Comparison of ENCODE assay signal across 8 cellular contexts in the genomic region with DNA sequence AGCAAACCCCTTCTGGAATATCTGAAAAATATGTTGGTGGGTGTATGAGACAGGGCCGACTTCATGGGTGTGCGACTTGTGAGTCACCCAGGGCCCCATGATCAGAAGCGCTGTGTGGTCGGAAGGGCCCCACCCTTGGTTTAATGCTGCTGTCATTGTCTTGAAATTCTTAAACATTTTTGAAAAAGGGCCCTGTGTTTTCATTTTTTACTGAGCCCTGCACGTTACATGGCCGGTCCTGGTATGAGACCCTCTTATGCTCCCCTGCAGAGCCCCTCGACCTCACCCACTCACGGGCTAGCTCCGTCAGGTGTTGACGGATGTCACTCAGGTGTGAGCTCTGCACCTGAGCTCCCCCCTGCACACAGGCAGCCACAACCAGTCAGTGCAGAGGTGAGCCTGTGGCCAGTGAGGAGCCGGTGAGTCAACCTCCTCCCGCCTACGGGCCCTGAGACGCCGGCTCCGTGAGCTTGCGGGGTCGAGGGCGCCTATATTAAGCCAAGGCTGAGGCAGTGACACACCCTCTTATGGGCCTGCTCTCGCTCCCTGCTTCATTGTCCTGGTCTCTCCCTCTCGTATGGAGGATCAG. TPM values are rescaled to one million over a fixed set of nuclear protein-coding genes. Genes with fewer than 3 reads are reported as not detected.
DNase-seq lines count a peak whose midpoint lies in the region; ATAC-seq and TF ChIP-seq lines count a peak whose summit lies in the region.

No MANE protein-coding gene starts in this region.

- H3K27me3 ChIP-seq in Caco-2 (replicated peaks; ENCODE audit: control insufficient read depth, insufficient read depth, low read length), result no peaks in the 10 kb centered on the region

- no peak for TF ChIP-seq CTCF in Caco-2 (IDR thresholded peaks at IDR 0.05; ENCODE audit: insufficient read depth in 1 of 2, low read depth in 1 of 2, low read length in 1 of 2, severe bottlenecking in 1 of 2, unreplicated experiment in 1 of 2)
- no peak for TF ChIP-seq CTCF in astrocyte of the spinal cord (IDR thresholded peaks at IDR 0.05; ENCODE audit: low read depth, low read length)
- no peak for TF ChIP-seq CTCF in osteocyte (IDR thresholded peaks at IDR 0.05)
- no peak for TF ChIP-seq CTCF in GM10266 (IDR thresholded peaks at IDR 0.05; ENCODE audit: control insufficient read depth, insufficient read depth, low read depth, missing control alignments)

- H3K4me1 Mint-ChIP-seq in Caco-2 (ENCODE audit: low read depth, unreplicated experiment), result no peaks in the 10 kb centered on the region
- H3K4me1 Mint-ChIP-seq in T-helper 2 cell treated with Interferon-gamma antibody and Interleukin-4, amounts not matched to agents 5 μg/mL and 100 μg/mL, for 36 hours (ENCODE audit: low read depth), result peaks cover 30% of the 10 kb centered on the region
- H3K4me1 Mint-ChIP-seq in osteocyte (ENCODE audit: unreplicated experiment), result peaks cover 32% of the 10 kb centered on the region

- H3K9me3 ChIP-seq in Caco-2, result no peaks in the 10 kb centered on the region

- no peak for ATAC-seq in HG02870 (IDR thresholded peaks at IDR 0.05; ENCODE audit: unreplicated experiment)

- H3K27me3 Mint-ChIP-seq in Caco-2 (ENCODE audit: insufficient read depth, unreplicated experiment) (no peaks in the 10 kb centered on the region), osteocyte (ENCODE audit: unreplicated experiment) (no peaks in the 10 kb centered on the region)
- H3K27me3 Mint-ChIP-seq in T-helper 2 cell treated with Interferon-gamma antibody and Interleukin-4, amounts not matched to agents 5 μg/mL and 100 μg/mL, for 36 hours (ENCODE audit: low read depth), result peaks cover 2% of the 10 kb centered on the region

- peaks cover 14% of the 10 kb centered on the region; the same call in 1 of the 2 replicates for H3K4me1 ChIP-seq in Caco-2

- H3K4me3 ChIP-seq in Caco-2 (ENCODE audit: low read depth, low read length) (no peak overlapping the region), astrocyte of the spinal cord (ENCODE audit: low read depth, low read length) (no peak overlapping the region)

- H3K36me3 Mint-ChIP-seq in Caco-2 (ENCODE audit: insufficient read depth, unreplicated experiment) (no peaks in the 10 kb centered on the region), osteocyte (ENCODE audit: unreplicated experiment) (no peaks in the 10 kb centered on the region)
- no peaks in the 10 kb centered on the region for H3K36me3 Mint-ChIP-seq in T-helper 2 cell treated with Interferon-gamma antibody and Interleukin-4, amounts not matched to agents 5 μg/mL and 100 μg/mL, for 36 hours (ENCODE audit: low read depth)

- POLR2A ChIA-PET in Caco-2 (lab: Charles Lee), result interaction anchor here (0.5 to 1.3 kb wide), 4 partner anchors 26 to 339 kb away, joined by 3 to 15 read pairs (median 4); a partner anchor contains a TSS

- DNase-seq in Caco-2, result peak in 1 of 2 experiments; percentile 34
- DNase-seq in T-helper 2 cell treated with Interferon-gamma antibody and Interleukin-4, amounts not matched to agents 5 μg/mL and 100 μg/mL, for 36 hours (ENCODE audit: low spot score), result peak; percentile 70
- peak; percentile 76 for DNase-seq in astrocyte of the spinal cord (ENCODE audit: low read depth, low spot score)
- no peak for DNase-seq in osteocyte (ENCODE audit: extremely low spot score, unreplicated experiment)
- no peak for DNase-seq in GM10266 (ENCODE audit: extremely low spot score)
- DNase-seq in superior temporal gyrus (ENCODE audit: extremely low spot score), result no peak
- no peak for DNase-seq in ureter (ENCODE audit: low spot score)

- intact Hi-C loops in Caco-2 (cut with micrococcal nuclease; ENCODE audit: unreplicated experiment), result no loop called here

- no TSS peak for BruUV-seq in Caco-2 (replicated peaks; lab: Mats Ljungman, UMichigan)

- CTCF ChIA-PET in Caco-2 (lab: Charles Lee), result interaction anchor here (0.9 to 1.3 kb wide), 2 partner anchors 28 to 75 kb away, joined by 3 to 6 read pairs; a partner anchor contains a TSS

- H3K9me3 Mint-ChIP-seq in Caco-2 (ENCODE audit: unreplicated experiment) (no peaks in the 10 kb centered on the region), osteocyte (ENCODE audit: unreplicated experiment) (no peaks in the 10 kb centered on the region)
- H3K9me3 Mint-ChIP-seq in T-helper 2 cell treated with Interferon-gamma antibody and Interleukin-4, amounts not matched to agents 5 μg/mL and 100 μg/mL, for 36 hours, result no peaks in the 10 kb centered on the region

- H3K27ac Mint-ChIP-seq in Caco-2 (ENCODE audit: unreplicated experiment) (peak overlapping the region; percentile 35), osteocyte (ENCODE audit: unreplicated experiment) (peak overlapping the region; percentile 88)
- peak overlapping the region; percentile 95 for H3K27ac Mint-ChIP-seq in T-helper 2 cell treated with Interferon-gamma antibody and Interleukin-4, amounts not matched to agents 5 μg/mL and 100 μg/mL, for 36 hours

- in situ Hi-C loops in astrocyte of the spinal cord (cut with HindIII; ENCODE audit: low sequenced_read_pairs), result no loop called here

- peak overlapping the region; percentile 29 for H3K4me3 Mint-ChIP-seq in Caco-2 (ENCODE audit: unreplicated experiment)
- H3K4me3 Mint-ChIP-seq in T-helper 2 cell treated with Interferon-gamma antibody and Interleukin-4, amounts not matched to agents 5 μg/mL and 100 μg/mL, for 36 hours, result peak overlapping the region; percentile 72
- H3K4me3 Mint-ChIP-seq in osteocyte (ENCODE audit: unreplicated experiment), result no peak overlapping the region

- no peaks in the 10 kb centered on the region for H3K36me3 ChIP-seq in Caco-2 (ENCODE audit: control insufficient read depth, insufficient read depth, low read length)

RNA-seq across cellular contexts. Expression of a gene that starts 27.7 kb away (rescaled TPM):
- 20.2 and 23.8 TPM in 2 replicates for total RNA-seq in Caco-2 (2022)
- total RNA-seq in osteocyte, result 148 and 165 TPM in 2 replicates
- 55.3 TPM for total RNA-seq in ureter

RNA-seq across cellular contexts. Expression of a gene that starts 46.9 kb away (rescaled TPM):
- total RNA-seq in Caco-2 (2022), result 128 and 130 TPM in 2 replicates
- total RNA-seq in osteocyte, result 40.2 and 40.8 TPM in 2 replicates
- 27.5 TPM for total RNA-seq in ureter

Comparison
In these comparisons a context has a peak if more than half of its experiments do, and no peak if none do; other contexts are left out.
1. DNase-seq: peak in T-helper 2 cell treated with Interferon-gamma antibody and Interleukin-4, amounts not matched to agents 5 μg/mL and 100 μg/mL, for 36 hours (single experiment) and astrocyte of the spinal cord (single experiment); none in osteocyte (single experiment), GM10266 (single experiment), superior temporal gyrus (single experiment) and ureter (single experiment).
2. H3K27ac Mint-ChIP-seq: peak in every context shown above with its lines; median percentile 95 in T-helper 2 cell treated with Interferon-gamma antibody and Interleukin-4, amounts not matched to agents 5 μg/mL and 100 μg/mL, for 36 hours; 88 in osteocyte; 35 in Caco-2.